7 cellular contexts compared by ENCODE assay signal in genomic region chr2:108594132-108594981, GRCh38.
DNase-seq lines count a peak whose midpoint lies in the region; ATAC-seq, FAIRE-seq and TF ChIP-seq lines count a peak whose summit lies in the region.

No MANE protein-coding gene starts in this region.

- dilution Hi-C loops in mammary epithelial cell (cut with HindIII; ENCODE audit: low sequenced_read_pairs): no loop called here

- peak overlapping the region; percentile 60 for H3K18ac ChIP-seq in mesendoderm (ENCODE audit: low read length)

- ATAC-seq in GM18517 (IDR thresholded peaks at IDR 0.05; ENCODE audit: unreplicated experiment): peak; percentile 94
- peak; percentile 92 for ATAC-seq in HG02623 (IDR thresholded peaks at IDR 0.05; ENCODE audit: unreplicated experiment)

- DNase-seq in NCI-H226 (peak; percentile 83), mammary epithelial cell (peak; percentile 91), mesendoderm (peak; percentile 82), urothelium cell line (ENCODE audit: low spot score) (peak; percentile 73), NCI-H524 treated with DMSO at 0.1 percent for 48 hours (lab: John Stamatoyannopoulos, UW) (no peak)

- peak overlapping the region; percentile 82 for H3K9ac ChIP-seq in mammary epithelial cell (ENCODE audit: insufficient read depth, low read length)
- no peak overlapping the region for H3K9ac ChIP-seq in mesendoderm (ENCODE audit: low read length)

- CTCF ChIA-PET in mammary epithelial cell (lab: Charles Lee; ENCODE audit: low non-redundant PET): interaction anchor here (0.5 to 1.0 kb wide), 5 partner anchors 42 to 244 kb away, joined by 3 to 26 read pairs (median 3); no protein-coding TSS in a partner anchor

- peaks cover 6% of the 10 kb centered on the region for H3K79me1 ChIP-seq in mesendoderm (ENCODE audit: low read length)

- no peaks in the 10 kb centered on the region for H3K9me3 ChIP-seq in mammary epithelial cell (replicated peaks; ENCODE audit: insufficient read depth, low read length)

- FAIRE-seq in urothelium cell line (lab: Jason Lieb, UNC): no peak

- H3K56ac ChIP-seq in mesendoderm (ENCODE audit: low read length): peak overlapping the region; percentile 42

- H4K20me1 ChIP-seq in mammary epithelial cell (ENCODE audit: insufficient read depth, low read length): no peaks in the 10 kb centered on the region

- peaks cover 55% of the 10 kb centered on the region for H3K79me2 ChIP-seq in mammary epithelial cell (ENCODE audit: insufficient read depth, low read length)
- peaks cover 10% of the 10 kb centered on the region for H3K79me2 ChIP-seq in mesendoderm (ENCODE audit: control insufficient read depth, insufficient read depth, low read length)

- no peak overlapping the region for H3K23ac ChIP-seq in mesendoderm (ENCODE audit: low read length)

- no peak overlapping the region for H4K8ac ChIP-seq in mesendoderm (ENCODE audit: low read depth, low read length)

- in situ Hi-C loops in mammary epithelial cell (cut with MboI; ENCODE audit: low sequenced_read_pairs in 2 of 2): no loop called here

- peak overlapping the region; percentile 98 for H3K27ac ChIP-seq in mammary epithelial cell (ENCODE audit: insufficient read depth, low read depth, low read length)
- peak overlapping the region; percentile 93 for H3K27ac ChIP-seq in mesendoderm (ENCODE audit: low read depth, low read length)

- 8% methylated on average over 7 of the region's 7 CpGs for WGBS in mammary epithelial cell (ENCODE audit: low coverage, missing lambda C conversion rate)
- no CpG with 5 or more reads among the region's 7 CpGs for WGBS in mesendoderm (ENCODE audit: extremely low coverage, insufficient coverage, low lambda C conversion rate)

- no peak overlapping the region for H4K5ac ChIP-seq in mesendoderm (ENCODE audit: low read length)

- H3K27me3 ChIP-seq in mammary epithelial cell (ENCODE audit: insufficient read depth, low read length) (no peaks in the 10 kb centered on the region), mesendoderm (ENCODE audit: insufficient read depth, low read length, poor library complexity) (no peaks in the 10 kb centered on the region)

- no peak overlapping the region for H2AFZ ChIP-seq in mammary epithelial cell (ENCODE audit: low read depth, low read length)

- H2BK120ac ChIP-seq in mesendoderm (ENCODE audit: low read depth, low read length): peak overlapping the region; percentile 28

- H2AK5ac ChIP-seq in mesendoderm (ENCODE audit: low read length): no peak overlapping the region

- BruUV-seq in mammary epithelial cell (replicated peaks; lab: Mats Ljungman, UMichigan): TSS peak; percentile 84

- TF ChIP-seq CTCF in mammary epithelial cell (conservative IDR thresholded peaks at IDR 0.05 in 1 of 2, IDR thresholded peaks at IDR 0.05 in 1 of 2; ENCODE audit: extremely low read depth in 1 of 2, insufficient read depth in 1 of 2, low read depth in 1 of 2, low read length in 2 of 2): no peak

- peak overlapping the region; percentile 22 to 38 (median 24) for H3K4me3 ChIP-seq in mammary epithelial cell (replicated peaks in 1 of 3; ENCODE audit: insufficient read depth in 1 of 3, low read depth in 2 of 3, low read length in 3 of 3)
- no peak overlapping the region for H3K4me3 ChIP-seq in mesendoderm (ENCODE audit: low read length)

- peak overlapping the region; percentile 52 for H3K4ac ChIP-seq in mesendoderm (ENCODE audit: low read depth, low read length)

- H2BK15ac ChIP-seq in mesendoderm (replicated peaks; ENCODE audit: low read depth): no peak overlapping the region

- H3K4me1 ChIP-seq in mammary epithelial cell (ENCODE audit: insufficient read depth, low read length) (peaks cover 44% of the 10 kb centered on the region), mesendoderm (ENCODE audit: control insufficient read depth, low read depth, low read length) (peaks cover 16% of the 10 kb centered on the region)

- intact Hi-C loops in mammary epithelial cell (cut with micrococcal nuclease): loop anchor here (1.0 kb wide), 1 partner anchor 27 kb away; no protein-coding TSS in a partner anchor

- H2BK5ac ChIP-seq in mesendoderm (ENCODE audit: low read length): no peak overlapping the region

- no peaks in the 10 kb centered on the region for H3K36me3 ChIP-seq in mammary epithelial cell (ENCODE audit: insufficient read depth, low read length)
- no peaks in the 10 kb centered on the region for H3K36me3 ChIP-seq in mesendoderm (ENCODE audit: control insufficient read depth, insufficient read depth, low read length)

- peak overlapping the region; percentile 81 for H3K4me2 ChIP-seq in mammary epithelial cell (ENCODE audit: insufficient read depth, low read depth, low read length)
- H3K4me2 ChIP-seq in mesendoderm (ENCODE audit: low read length): no peak overlapping the region
